ENCODE assay signal across 9 cellular contexts in the genomic region with DNA sequence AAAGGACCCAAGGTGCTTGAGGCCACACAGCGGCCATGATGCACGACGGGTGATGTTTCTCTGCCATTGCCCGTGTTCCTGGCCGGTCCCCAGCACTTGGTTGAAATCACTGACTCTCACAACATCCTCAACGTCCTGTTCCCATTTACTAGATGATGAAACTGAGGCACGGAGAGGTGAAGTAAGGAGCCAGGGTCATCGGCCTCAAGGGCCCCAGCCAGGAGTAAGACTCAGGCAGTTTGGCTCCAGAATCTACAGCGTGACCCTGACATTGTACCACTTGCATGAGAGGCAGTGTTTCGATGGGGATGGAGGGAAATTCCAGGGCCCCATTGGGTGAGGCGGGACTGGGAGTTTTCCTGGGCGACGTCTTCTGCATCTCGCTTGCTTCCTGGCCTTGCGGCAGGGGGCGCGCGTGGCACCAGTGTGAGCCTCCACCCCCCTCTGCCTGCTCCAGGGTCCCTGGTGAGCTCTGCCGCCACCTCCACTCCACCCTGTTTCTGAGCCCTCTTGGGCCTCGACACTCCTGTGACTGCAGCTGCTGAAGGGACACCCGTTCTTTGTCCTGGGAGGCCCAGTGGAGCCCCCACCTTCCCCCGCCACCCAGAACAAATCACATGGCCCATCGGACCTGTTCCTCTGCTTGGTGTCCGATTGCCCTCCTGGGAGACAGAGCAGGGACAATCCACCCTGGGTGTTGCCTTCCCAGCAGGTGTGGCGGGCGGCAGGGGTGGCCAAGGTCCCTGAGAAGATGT.
DNase-seq lines count a peak whose midpoint lies in the region; ATAC-seq and TF ChIP-seq lines count a peak whose summit lies in the region.
"Had no signal": no experiment of that assay in that cellular context is flagged by ENCODE, and none has a peak within 500 bp of the region (broad histone marks: within the 10 kb centered on the region; RNA-seq: fewer than 3 reads in every experiment).

No MANE protein-coding gene starts in this region.

- H3K36me3 ChIP-seq in IMR-90 (ENCODE audit: control insufficient read depth, insufficient read depth, low read length) (no peaks in the 10 kb centered on the region), ascending aorta (peaks cover 0 to 7% of the 10 kb centered on the region in 2 donors)

- H3K27ac ChIP-seq in IMR-90 (ENCODE audit: insufficient read depth, low read length) = no peak overlapping the region
- H3K27ac ChIP-seq in ascending aorta = no peak overlapping the region

- TF ChIP-seq POLR2A in IMR-90 (IDR thresholded peaks at IDR 0.05; ENCODE audit: low read depth, low read length) = no peak

- H3K18ac ChIP-seq in IMR-90 (ENCODE audit: low read depth, low read length) = no peak overlapping the region

- H3K4ac ChIP-seq in IMR-90 (ENCODE audit: low read depth, low read length) = no peak overlapping the region

- no peak overlapping the region for H4K5ac ChIP-seq in IMR-90 (ENCODE audit: low read depth, low read length)

- peaks cover 51% of the 10 kb centered on the region for H4K20me1 ChIP-seq in IMR-90 (ENCODE audit: insufficient read depth, low read length)

- H3K4me2 ChIP-seq in IMR-90 (ENCODE audit: low read depth, low read length) = no peak overlapping the region

- TF ChIP-seq CTCF in IMR-90 (conservative IDR thresholded peaks at IDR 0.05; ENCODE audit: low read depth, low read length) = no peak
- peak; percentile 18 to 47 (median 19) for TF ChIP-seq CTCF in ascending aorta (IDR thresholded peaks at IDR 0.05)
- TF ChIP-seq CTCF in natural killer cell (IDR thresholded peaks at IDR 0.05) = peak; percentile 18

- H2BK5ac ChIP-seq in IMR-90 (ENCODE audit: low read depth, low read length, poor library complexity, severe bottlenecking) = no peak overlapping the region

- peaks cover 0 to 3% of the 10 kb centered on the region in 2 donors for H3K27me3 Mint-ChIP-seq in natural killer cell (ENCODE audit: low read depth in 2 of 2)

- no peak overlapping the region for H2BK15ac ChIP-seq in IMR-90 (ENCODE audit: low read depth, low read length)

- H2BK20ac ChIP-seq in IMR-90 (ENCODE audit: low read depth, low read length) = no peak overlapping the region

- no peak overlapping the region for H4K91ac ChIP-seq in IMR-90 (ENCODE audit: insufficient read depth, low read depth, low read length)

- dilution Hi-C loops in IMR-90 (cut with HindIII; ENCODE audit: low sequenced_read_pairs, unreplicated experiment) = no loop called here

- peaks cover 0 to 5% of the 10 kb centered on the region in 2 donors for H3K4me1 Mint-ChIP-seq in natural killer cell

- H2BK120ac ChIP-seq in IMR-90 (ENCODE audit: low read depth, low read length) = no peak overlapping the region

- no peak overlapping the region for H3K27ac Mint-ChIP-seq in natural killer cell

- no peaks in the 10 kb centered on the region for H3K27me3 ChIP-seq in IMR-90 (ENCODE audit: control insufficient read depth, insufficient read depth, low read length)
- no peaks in the 10 kb centered on the region for H3K27me3 ChIP-seq in ascending aorta

- CTCF ChIA-PET in IMR-90 (lab: Yijun Ruan, JAX) = no interaction called here

- no peak overlapping the region for H3K56ac ChIP-seq in IMR-90 (ENCODE audit: extremely low read depth, insufficient read depth, low read length)

- no peak overlapping the region for H3K23ac ChIP-seq in IMR-90 (ENCODE audit: low read depth, low read length)

- no peak for ATAC-seq in IMR-90 (ENCODE audit: low read depth)
- peak in 1 of 3 donors; percentile 44 for ATAC-seq in natural killer cell
- no peak for ATAC-seq in HG03457 (IDR thresholded peaks at IDR 0.05; ENCODE audit: unreplicated experiment)

- peak overlapping the region; percentile 24 for H2AK9ac ChIP-seq in IMR-90 (replicated peaks; ENCODE audit: low read depth, low read length, poor library complexity)

- in situ Hi-C loops in IMR-90 (cut with MboI; ENCODE audit: low sequenced_read_pairs) = no loop called here

- peak; percentile 57 for DNase-seq in DMS53 treated with DMSO at 0.1 percent for 48 hours (lab: John Stamatoyannopoulos, UW; ENCODE audit: unreplicated experiment)
- DNase-seq in IMR-90 = no peak
- DNase-seq in ascending aorta (ENCODE audit: low spot score in 2 of 2) = no peak
- DNase-seq in natural killer cell = no peak
- DNase-seq in activated gamma-delta T cell treated with Interleukin-2 at 50 U/mL for 16 hours = no peak
- DNase-seq in UCSD-AML1 (lab: John Stamatoyannopoulos, UW; ENCODE audit: unreplicated experiment) = no peak
- no peak for DNase-seq in cortex of kidney (lab: John Stamatoyannopoulos, UW)
- DNase-seq: stimulated activated CD4-positive, alpha-beta T cell treated with anti-CD3 and anti-CD28 coated beads, Interleukin-15, amount 100 ng/mL, for 24 hours had no signal

- peaks cover 15 to 33% of the 10 kb centered on the region in 2 experiments; a peak in 3 of 4 replicates for H3K79me1 ChIP-seq in IMR-90 (ENCODE audit: low read depth in 1 of 2, low read length in 2 of 2)

- H3K9me3 ChIP-seq in IMR-90 (ENCODE audit: control insufficient read depth, insufficient read depth, low read length) = no peaks in the 10 kb centered on the region
- no peaks in the 10 kb centered on the region for H3K9me3 ChIP-seq in ascending aorta

- TF ChIP-seq RAD21 in IMR-90 (IDR thresholded peaks at IDR 0.05; ENCODE audit: low read length) = no peak

- H3K9me1 ChIP-seq in IMR-90 (ENCODE audit: insufficient read depth, low read length) = peaks cover 3% of the 10 kb centered on the region

- no peak overlapping the region for H2AFZ ChIP-seq in IMR-90 (replicated peaks; ENCODE audit: low read length, poor library complexity)

- H4K8ac ChIP-seq in IMR-90 (ENCODE audit: low read depth in 2 of 2, low read length in 2 of 2) = no peak overlapping the region

- H3K4me3 ChIP-seq in IMR-90 (ENCODE audit: insufficient read depth, low read depth, low read length) = no peak overlapping the region
- no peak overlapping the region for H3K4me3 ChIP-seq in ascending aorta

- H3K9ac ChIP-seq in IMR-90 (ENCODE audit: low read depth, low read length) = no peak overlapping the region

- intact Hi-C loops in IMR-90 (cut with micrococcal nuclease) (no loop called here), ascending aorta (cut with DNase I) (loop anchor here (1.0 kb wide), 1 partner anchor 130 kb away; no protein-coding TSS in a partner anchor), natural killer cell (cut with micrococcal nuclease) (loop anchor here (2.0 kb wide), 1 partner anchor 131 kb away; no protein-coding TSS in a partner anchor)

- WGBS in IMR-90 (ENCODE audit: extremely low coverage in 2 of 2, insufficient read length in 1 of 2), 2 experiments = 95% methylated on average over 11 of the region's 26 CpGs; no CpG with 5 or more reads in 1 of the 2 experiments

- H3K36me3 Mint-ChIP-seq in natural killer cell = no peaks in the 10 kb centered on the region

- H3K4me1 ChIP-seq in IMR-90 (ENCODE audit: control insufficient read depth, insufficient read depth, low read length) (no peaks in the 10 kb centered on the region; the same call in 1 of the 2 replicates), ascending aorta (peaks cover 0 to 3% of the 10 kb centered on the region in 2 donors)

- no peak overlapping the region for H2AK5ac ChIP-seq in IMR-90 (ENCODE audit: low read depth, low read length)

- no TSS peak for BruUV-seq in IMR-90 (replicated peaks; lab: Mats Ljungman, UMichigan)

- no peak overlapping the region for H3K4me3 Mint-ChIP-seq in natural killer cell

- no peaks in the 10 kb centered on the region for H3K9me3 Mint-ChIP-seq in natural killer cell

- H3K14ac ChIP-seq in IMR-90 (replicated peaks; ENCODE audit: low read depth, low read length) = no peak overlapping the region

- POLR2A ChIA-PET in IMR-90 (lab: Charles Lee; ENCODE audit: unreplicated experiment) = no interaction called here

TF ChIP-seq in IMR-90, 13 proteins besides CTCF, POLR2A, EP300 and RAD21:
- no peak for TF ChIP-seq FOS (IDR thresholded peaks at IDR 0.05; ENCODE audit: low read depth, low read length)
- TF ChIP-seq, protein P1, sequence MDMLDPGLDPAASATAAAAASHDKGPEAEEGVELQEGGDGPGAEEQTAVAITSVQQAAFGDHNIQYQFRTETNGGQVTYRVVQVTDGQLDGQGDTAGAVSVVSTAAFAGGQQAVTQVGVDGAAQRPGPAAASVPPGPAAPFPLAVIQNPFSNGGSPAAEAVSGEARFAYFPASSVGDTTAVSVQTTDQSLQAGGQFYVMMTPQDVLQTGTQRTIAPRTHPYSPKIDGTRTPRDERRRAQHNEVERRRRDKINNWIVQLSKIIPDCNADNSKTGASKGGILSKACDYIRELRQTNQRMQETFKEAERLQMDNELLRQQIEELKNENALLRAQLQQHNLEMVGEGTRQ (IDR thresholded peaks at IDR 0.05; ENCODE audit: low read depth, low read length) = no peak
- TF ChIP-seq, protein P2, sequence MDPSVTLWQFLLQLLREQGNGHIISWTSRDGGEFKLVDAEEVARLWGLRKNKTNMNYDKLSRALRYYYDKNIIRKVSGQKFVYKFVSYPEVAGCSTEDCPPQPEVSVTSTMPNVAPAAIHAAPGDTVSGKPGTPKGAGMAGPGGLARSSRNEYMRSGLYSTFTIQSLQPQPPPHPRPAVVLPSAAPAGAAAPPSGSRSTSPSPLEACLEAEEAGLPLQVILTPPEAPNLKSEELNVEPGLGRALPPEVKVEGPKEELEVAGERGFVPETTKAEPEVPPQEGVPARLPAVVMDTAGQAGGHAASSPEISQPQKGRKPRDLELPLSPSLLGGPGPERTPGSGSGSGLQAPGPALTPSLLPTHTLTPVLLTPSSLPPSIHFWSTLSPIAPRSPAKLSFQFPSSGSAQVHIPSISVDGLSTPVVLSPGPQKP (IDR thresholded peaks at IDR 0.05; ENCODE audit: borderline replicate concordance, low read depth, low read length) = no peak
- TF ChIP-seq SMC3 (IDR thresholded peaks at IDR 0.05; ENCODE audit: low read depth, low read length) = no peak
- TF ChIP-seq MXI1 (IDR thresholded peaks at IDR 0.05; ENCODE audit: borderline replicate concordance, low read depth, low read length) = no peak
- no peak for TF ChIP-seq CHD1 (IDR thresholded peaks at IDR 0.05; ENCODE audit: low read depth, low read length)
- TF ChIP-seq MAZ (IDR thresholded peaks at IDR 0.05; ENCODE audit: borderline replicate concordance, low read depth, low read length) = no peak
- no peak for TF ChIP-seq RFX5 (IDR thresholded peaks at IDR 0.05; ENCODE audit: low read depth, low read length)
- TF ChIP-seq RCOR1 (IDR thresholded peaks at IDR 0.05; ENCODE audit: insufficient replicate concordance, low read length) = no peak
- TF ChIP-seq MAFK (IDR thresholded peaks at IDR 0.05; ENCODE audit: low read depth, low read length) = no peak
- no peak for TF ChIP-seq CEBPB (IDR thresholded peaks at IDR 0.05; ENCODE audit: low read depth, low read length)
